ENCODE assay signal across 1 cellular context in genomic region chr17:21275579-21276339, GRCh38.
A peak's percentile ranks its signal among the peaks of the same experiment; 100 is the strongest.
TF ChIP-seq lines count a peak whose summit lies in the region.

No MANE protein-coding gene starts in this region.

TF ChIP-seq in GM12878, 131 proteins besides CTCF, POLR2A, EP300 and RAD21 (continued from another document and continues in another):
- TF ChIP-seq ZBTB11 (CRISPR knock-in tag; IDR thresholded peaks at IDR 0.05) (no peak), FOS (IDR thresholded peaks at IDR 0.05; ENCODE audit: borderline replicate concordance, extremely low read depth, insufficient read length) (peak; percentile 10), CHD2 (IDR thresholded peaks at IDR 0.05; ENCODE audit: borderline replicate concordance, low read depth, low read length) (no peak), RELA (IDR thresholded peaks at IDR 0.05; ENCODE audit: borderline replicate concordance, partially characterized antibody) (peak; percentile 55), CHD1 (IDR thresholded peaks at IDR 0.05; ENCODE audit: low read depth, low read length) (no peak), SRF (IDR thresholded peaks at IDR 0.05; ENCODE audit: low read depth in 2 of 2, low read length in 2 of 2) (no peak), GATAD2B (conservative IDR thresholded peaks at IDR 0.05; ENCODE audit: low read depth) (peak; percentile 71), POU2F2 (IDR thresholded peaks at IDR 0.05; ENCODE audit: borderline replicate concordance, low read depth, low read length) (no peak), CEBPZ (IDR thresholded peaks at IDR 0.05; ENCODE audit: low read depth, low read length) (no peak), EGR1 (IDR thresholded peaks at IDR 0.05; ENCODE audit: borderline replicate concordance in 1 of 2, low read depth in 2 of 2, low read length in 2 of 2) (no peak), CHD4 (IDR thresholded peaks at IDR 0.05) (no peak), PML (IDR thresholded peaks at IDR 0.05; ENCODE audit: low read length) (no peak), PKNOX1 (IDR thresholded peaks at IDR 0.05) (no peak), YBX1 (IDR thresholded peaks at IDR 0.05) (no peak), ZBTB40 (IDR thresholded peaks at IDR 0.05; ENCODE audit: borderline replicate concordance) (no peak), ASH2L (IDR thresholded peaks at IDR 0.05; ENCODE audit: borderline replicate concordance, low read depth) (no peak), SMAD1 (IDR thresholded peaks at IDR 0.05; ENCODE audit: low read depth, partially characterized antibody) (no peak), CREB1 (IDR thresholded peaks at IDR 0.05; ENCODE audit: low read depth) (peak; percentile 32; the same call in 1 of the 2 replicates), BHLHE40 (IDR thresholded peaks at IDR 0.05; ENCODE audit: borderline replicate concordance in 1 of 2, low read depth in 2 of 2, low read length in 1 of 2) (peak in 1 of 2 experiments; percentile 38; a peak in 1 of 4 replicates), SKIL (IDR thresholded peaks at IDR 0.05; ENCODE audit: low read depth, poor library complexity, severe bottlenecking) (no peak), USF2 (IDR thresholded peaks at IDR 0.05; ENCODE audit: borderline replicate concordance, low read depth, low read length) (peak; percentile 90), ZNF687 (IDR thresholded peaks at IDR 0.05) (0 out of 2 replicates have a peak, but pooled peaks have one; percentile 14), YY1 (IDR thresholded peaks at IDR 0.05; ENCODE audit: low read depth, low read length) (no peak), POLR2AphosphoS5 (IDR thresholded peaks at IDR 0.05; ENCODE audit: low read length) (0 out of 2 replicates have a peak, but pooled peaks have one; percentile 27), BCLAF1 (IDR thresholded peaks at IDR 0.05) (no peak), KAT2A (conservative IDR thresholded peaks at IDR 0.05; ENCODE audit: control insufficient read depth, low read depth, low read length) (no peak), CEBPB (IDR thresholded peaks at IDR 0.05; ENCODE audit: borderline replicate concordance in 1 of 2, low read depth in 2 of 2, low read length in 2 of 2) (no peak), NR2C1 (IDR thresholded peaks at IDR 0.05) (no peak), ETV6 (conservative IDR thresholded peaks at IDR 0.05 in 1 of 2, IDR thresholded peaks at IDR 0.05 in 1 of 2; ENCODE audit: borderline replicate concordance in 1 of 2, low read depth in 1 of 2) (no peak), EED (IDR thresholded peaks at IDR 0.05; ENCODE audit: low read depth) (no peak), ZNF207 (IDR thresholded peaks at IDR 0.05; ENCODE audit: borderline replicate concordance) (no peak), BRCA1 (IDR thresholded peaks at IDR 0.05; ENCODE audit: low read depth, low read length) (no peak), ATF3 (IDR thresholded peaks at IDR 0.05; ENCODE audit: borderline replicate concordance, extremely low read depth, low read depth, low read length) (peak; percentile 71; the same call in 1 of the 2 replicates), CBFB (IDR thresholded peaks at IDR 0.05; ENCODE audit: low read depth) (no peak)
